Comparison of ENCODE assay signal across 18 cellular contexts in genomic region chr5:124909734-124910133, GRCh38.
DNase-seq lines count a peak whose midpoint lies in the region; ATAC-seq and TF ChIP-seq lines count a peak whose summit lies in the region.
"Had no signal": no experiment of that assay in that cellular context is flagged by ENCODE, and none has a peak within 500 bp of the region (broad histone marks: within the 10 kb centered on the region; RNA-seq: fewer than 3 reads in every experiment).

No MANE protein-coding gene starts in this region.

- 98% methylated on average over 5 of the region's 5 CpGs for WGBS in mammary epithelial cell (ENCODE audit: low coverage, missing lambda C conversion rate)
- WGBS in mesendoderm (ENCODE audit: extremely low coverage, insufficient coverage, low lambda C conversion rate) = no CpG with 5 or more reads among the region's 5 CpGs
- 91 to 96% methylated on average over 4 to 5 of the region's 5 CpGs for WGBS in gastroesophageal sphincter (ENCODE audit: low coverage in 1 of 2), 2 donors
- WGBS in sigmoid colon, 2 donors = 78 to 85% methylated on average over 5 of the region's 5 CpGs

- no peak for TF ChIP-seq POLR2A in gastroesophageal sphincter (IDR thresholded peaks at IDR 0.05)
- no peak for TF ChIP-seq POLR2A in sigmoid colon (IDR thresholded peaks at IDR 0.05)

- DNase-seq in MCF 10A (ENCODE audit: unreplicated experiment) (no peak), mammary epithelial cell (no peak), mesendoderm (no peak), sigmoid colon (no peak), dorsolateral prefrontal cortex (no peak)
- DNase-seq in activated CD4-positive, alpha-beta memory T cell treated with anti-CD3 and anti-CD28 coated beads, Interleukin-2, amount 10 ng/mL, durations not matched to agents 7 days and 5 days = no peak
- DNase-seq: activated CD4-positive, alpha-beta T cell treated with anti-CD3 and anti-CD28 coated beads for 36 hours; activated T-cell treated with anti-CD3 and anti-CD28 coated beads, Interleukin-2, amount 50 U/mL, for 4 hours; C1 segment of cervical spinal cord; effector memory CD8-positive, alpha-beta T cell; IMR-90; left ventricle myocardium superior; NCI-H1092 treated with DMSO at 0.1 percent for 48 hours; SJCRH30 had no signal

- H3K4ac ChIP-seq in mesendoderm (ENCODE audit: low read depth, low read length) = no peak overlapping the region

- no peak for ATAC-seq in gastroesophageal sphincter
- ATAC-seq: effector memory CD8-positive, alpha-beta T cell had no signal

- H3K79me1 ChIP-seq in mesendoderm (ENCODE audit: low read length) = no peaks in the 10 kb centered on the region

- TF ChIP-seq CTCF in MCF 10A (IDR thresholded peaks at IDR 0.05; ENCODE audit: unreplicated experiment) (no peak), mammary epithelial cell (conservative IDR thresholded peaks at IDR 0.05 in 1 of 2, IDR thresholded peaks at IDR 0.05 in 1 of 2; ENCODE audit: extremely low read depth in 1 of 2, insufficient read depth in 1 of 2, low read depth in 1 of 2, low read length in 2 of 2) (no peak), OCI-LY1 (IDR thresholded peaks at IDR 0.05; ENCODE audit: low read length) (no peak), gastroesophageal sphincter (IDR thresholded peaks at IDR 0.05) (no peak), sigmoid colon (IDR thresholded peaks at IDR 0.05) (no peak), dorsolateral prefrontal cortex (IDR thresholded peaks at IDR 0.05 in 54 of 56, conservative IDR thresholded peaks at IDR 0.05 in 2 of 56; ENCODE audit: low read depth in 1 of 56, partially characterized antibody in 56 of 56) (no peak)

- H3F3A ChIP-seq in OCI-LY1 (ENCODE audit: insufficient read depth, low read length) = no peaks in the 10 kb centered on the region

- peak overlapping the region; percentile 26 for H3K56ac ChIP-seq in mesendoderm (ENCODE audit: low read length)

- BruUV-seq in MCF 10A (replicated peaks; lab: Mats Ljungman, UMichigan) = no TSS peak
- BruUV-seq in mammary epithelial cell (replicated peaks; lab: Mats Ljungman, UMichigan) = no TSS peak

- intact Hi-C loops in MCF 10A (cut with micrococcal nuclease) = loop anchor here (5.0 to 10.0 kb wide), 3 partner anchors 162 to 1235 kb away; partner anchors contain the start of gene ZNF608
- intact Hi-C loops in mammary epithelial cell (cut with micrococcal nuclease) = loop anchor here (5.0 kb wide), 1 partner anchor 503 kb away; no protein-coding TSS in a partner anchor
- intact Hi-C loops in sigmoid colon (cut with DNase I) = loop anchor here (5.0 to 10.0 kb wide), 3 partner anchors 162 to 575 kb away; partner anchors contain the start of gene ZNF608
- intact Hi-C loops in dorsolateral prefrontal cortex (cut with DNase I) = loop anchor here (5.0 to 10.0 kb wide), 3 partner anchors 73 to 162 kb away; partner anchors contain the start of gene ZNF608 (in 1 of the 2)

- H2AFZ ChIP-seq in mammary epithelial cell (ENCODE audit: low read depth, low read length) (no peak overlapping the region), OCI-LY1 (ENCODE audit: low read length) (no peak overlapping the region)

- no peak overlapping the region for H2BK15ac ChIP-seq in mesendoderm (replicated peaks; ENCODE audit: low read depth)

- POLR2A ChIA-PET in MCF 10A (lab: Yijun Ruan, JAX) = interaction anchor here (1.3 to 1.8 kb wide), 3 partner anchors 16 to 117 kb away, joined by 5 to 6 read pairs (median 5); no protein-coding TSS in a partner anchor
- POLR2A ChIA-PET in activated CD4-positive, alpha-beta memory T cell treated with anti-CD3 and anti-CD28 coated beads, Interleukin-2, amount 10 ng/mL, durations not matched to agents 7 days and 5 days (lab: Charles Lee) = no interaction called here

- no peak overlapping the region for H3K23ac ChIP-seq in mesendoderm (ENCODE audit: low read length)

- no peak overlapping the region for H2BK5ac ChIP-seq in mesendoderm (ENCODE audit: low read length)

- H3K27ac ChIP-seq in mammary epithelial cell (ENCODE audit: insufficient read depth, low read depth, low read length) (no peak overlapping the region), OCI-LY1 (ENCODE audit: low read depth, low read length, poor library complexity, severe bottlenecking) (peak overlapping the region; percentile 85), mesendoderm (ENCODE audit: low read depth, low read length) (no peak overlapping the region), gastroesophageal sphincter (no peak overlapping the region), sigmoid colon (no peak overlapping the region), dorsolateral prefrontal cortex (peak overlapping the region in 21 of 59 donors; percentile 1 to 98 (median 92))
- H3K27ac ChIP-seq: esophagus muscularis mucosa, SJCRH30 had no signal

- no peak overlapping the region for H4K5ac ChIP-seq in mesendoderm (ENCODE audit: low read length)

- peak overlapping the region; percentile 75 for H3K18ac ChIP-seq in mesendoderm (ENCODE audit: low read length)

- no peaks in the 10 kb centered on the region for H3K27me3 Mint-ChIP-seq in MCF 10A (ENCODE audit: insufficient read depth, unreplicated experiment)
- no peaks in the 10 kb centered on the region for H3K27me3 Mint-ChIP-seq in activated CD4-positive, alpha-beta memory T cell treated with anti-CD3 and anti-CD28 coated beads, Interleukin-2, amount 10 ng/mL, durations not matched to agents 7 days and 5 days
- H3K27me3 Mint-ChIP-seq: activated CD4-positive, alpha-beta T cell treated with anti-CD3 and anti-CD28 coated beads for 36 hours; effector memory CD8-positive, alpha-beta T cell had no signal

- peak overlapping the region; percentile 68 for H2BK120ac ChIP-seq in mesendoderm (ENCODE audit: low read depth, low read length)

- no peaks in the 10 kb centered on the region for H3K9me2 ChIP-seq in OCI-LY1 (ENCODE audit: low read depth, low read length)

- H3K36me3 ChIP-seq in mammary epithelial cell (ENCODE audit: insufficient read depth, low read length) = no peaks in the 10 kb centered on the region
- H3K36me3 ChIP-seq in OCI-LY1 (ENCODE audit: insufficient read depth, low read length) = no peaks in the 10 kb centered on the region
- H3K36me3 ChIP-seq in mesendoderm (ENCODE audit: control insufficient read depth, insufficient read depth, low read length) = no peaks in the 10 kb centered on the region
- H3K36me3 ChIP-seq in gastroesophageal sphincter = no peaks in the 10 kb centered on the region
- H3K36me3 ChIP-seq in sigmoid colon = no peaks in the 10 kb centered on the region
- H3K36me3 ChIP-seq: esophagus muscularis mucosa, SJCRH30, tibial nerve had no signal

- H3K27me3 ChIP-seq in mammary epithelial cell (ENCODE audit: insufficient read depth, low read length) = no peaks in the 10 kb centered on the region
- H3K27me3 ChIP-seq in OCI-LY1 (ENCODE audit: insufficient read depth, low read length) = no peaks in the 10 kb centered on the region
- no peaks in the 10 kb centered on the region for H3K27me3 ChIP-seq in mesendoderm (ENCODE audit: insufficient read depth, low read length, poor library complexity)
- no peaks in the 10 kb centered on the region for H3K27me3 ChIP-seq in gastroesophageal sphincter
- H3K27me3 ChIP-seq in sigmoid colon = no peaks in the 10 kb centered on the region
- no peaks in the 10 kb centered on the region for H3K27me3 ChIP-seq in dorsolateral prefrontal cortex
- H3K27me3 ChIP-seq: esophagus muscularis mucosa, SJCRH30, tibial nerve had no signal

- peaks cover 35% of the 10 kb centered on the region for H3K4me1 Mint-ChIP-seq in MCF 10A (ENCODE audit: insufficient read depth, unreplicated experiment)
- no peaks in the 10 kb centered on the region for H3K4me1 Mint-ChIP-seq in activated CD4-positive, alpha-beta memory T cell treated with anti-CD3 and anti-CD28 coated beads, Interleukin-2, amount 10 ng/mL, durations not matched to agents 7 days and 5 days
- H3K4me1 Mint-ChIP-seq: activated CD4-positive, alpha-beta T cell treated with anti-CD3 and anti-CD28 coated beads for 36 hours had no signal

- CTCF ChIA-PET in MCF 10A (lab: Yijun Ruan, JAX) = interaction anchor here (0.6 kb wide), 1 partner anchor 1557 kb away, joined by 3 read pairs; no protein-coding TSS in a partner anchor
- CTCF ChIA-PET in mammary epithelial cell (lab: Charles Lee; ENCODE audit: low non-redundant PET) = no interaction called here
- CTCF ChIA-PET in activated CD4-positive, alpha-beta memory T cell treated with anti-CD3 and anti-CD28 coated beads, Interleukin-2, amount 10 ng/mL, durations not matched to agents 7 days and 5 days (lab: Charles Lee) = no interaction called here

- no peaks in the 10 kb centered on the region for H3K79me2 ChIP-seq in mammary epithelial cell (ENCODE audit: insufficient read depth, low read length)
- H3K79me2 ChIP-seq in OCI-LY1 (ENCODE audit: insufficient read depth, low read length) = no peaks in the 10 kb centered on the region
- H3K79me2 ChIP-seq in mesendoderm (ENCODE audit: control insufficient read depth, insufficient read depth, low read length) = no peaks in the 10 kb centered on the region

- H3K4me3 ChIP-seq in mammary epithelial cell (replicated peaks in 1 of 3; ENCODE audit: insufficient read depth in 1 of 3, low read depth in 2 of 3, low read length in 3 of 3) (no peak overlapping the region), OCI-LY1 (ENCODE audit: low read depth, low read length, poor library complexity, severe bottlenecking) (no peak overlapping the region), mesendoderm (ENCODE audit: low read length) (no peak overlapping the region), gastroesophageal sphincter (no peak overlapping the region), sigmoid colon (no peak overlapping the region), dorsolateral prefrontal cortex (no peak overlapping the region)
- H3K4me3 ChIP-seq: esophagus muscularis mucosa, SJCRH30, tibial nerve had no signal

- peak overlapping the region; percentile 2 for H3K27ac Mint-ChIP-seq in MCF 10A (ENCODE audit: low read depth, unreplicated experiment)
- H3K27ac Mint-ChIP-seq in activated CD4-positive, alpha-beta memory T cell treated with anti-CD3 and anti-CD28 coated beads, Interleukin-2, amount 10 ng/mL, durations not matched to agents 7 days and 5 days = no peak overlapping the region
- H3K27ac Mint-ChIP-seq: activated CD4-positive, alpha-beta T cell treated with anti-CD3 and anti-CD28 coated beads for 36 hours; effector memory CD8-positive, alpha-beta T cell had no signal

- H3K9ac ChIP-seq in mammary epithelial cell (ENCODE audit: insufficient read depth, low read length) (no peak overlapping the region), OCI-LY1 (ENCODE audit: low read length) (no peak overlapping the region), mesendoderm (ENCODE audit: low read length) (no peak overlapping the region)

- H2AK5ac ChIP-seq in mesendoderm (ENCODE audit: low read length) = no peak overlapping the region

- H4K8ac ChIP-seq in mesendoderm (ENCODE audit: low read depth, low read length) = no peak overlapping the region

- dilution Hi-C loops in mammary epithelial cell (cut with HindIII; ENCODE audit: low sequenced_read_pairs) = no loop called here

- H3K9me3 Mint-ChIP-seq in MCF 10A (ENCODE audit: unreplicated experiment) = no peaks in the 10 kb centered on the region
- H3K9me3 Mint-ChIP-seq in activated CD4-positive, alpha-beta memory T cell treated with anti-CD3 and anti-CD28 coated beads, Interleukin-2, amount 10 ng/mL, durations not matched to agents 7 days and 5 days = peaks cover 3% of the 10 kb centered on the region
- H3K9me3 Mint-ChIP-seq: activated T-cell treated with anti-CD3 and anti-CD28 coated beads, Interleukin-2, amount 50 U/mL, for 4 hours had no signal

- no peaks in the 10 kb centered on the region for H3K9me3 ChIP-seq in mammary epithelial cell (replicated peaks; ENCODE audit: insufficient read depth, low read length)
- no peaks in the 10 kb centered on the region for H3K9me3 ChIP-seq in OCI-LY1 (ENCODE audit: low read length)
- H3K9me3 ChIP-seq in gastroesophageal sphincter = no peaks in the 10 kb centered on the region
- H3K9me3 ChIP-seq in sigmoid colon = no peaks in the 10 kb centered on the region
- H3K9me3 ChIP-seq: esophagus muscularis mucosa, SJCRH30, tibial nerve had no signal

- no peak overlapping the region for H3K4me2 ChIP-seq in mammary epithelial cell (ENCODE audit: insufficient read depth, low read depth, low read length)
- no peak overlapping the region for H3K4me2 ChIP-seq in OCI-LY1 (ENCODE audit: low read length)
- no peak overlapping the region for H3K4me2 ChIP-seq in mesendoderm (ENCODE audit: low read length)

- no peak overlapping the region for H3K4me3 Mint-ChIP-seq in MCF 10A (ENCODE audit: unreplicated experiment)
- H3K4me3 Mint-ChIP-seq in activated CD4-positive, alpha-beta memory T cell treated with anti-CD3 and anti-CD28 coated beads, Interleukin-2, amount 10 ng/mL, durations not matched to agents 7 days and 5 days = no peak overlapping the region
- H3K4me3 Mint-ChIP-seq: activated CD4-positive, alpha-beta T cell treated with anti-CD3 and anti-CD28 coated beads for 36 hours; activated T-cell treated with anti-CD3 and anti-CD28 coated beads, Interleukin-2, amount 50 U/mL, for 4 hours; effector memory CD8-positive, alpha-beta T cell had no signal

- H4K20me1 ChIP-seq in mammary epithelial cell (ENCODE audit: insufficient read depth, low read length) (no peaks in the 10 kb centered on the region), OCI-LY1 (ENCODE audit: insufficient read depth, low read length) (no peaks in the 10 kb centered on the region)

- H3K4me1 ChIP-seq in mammary epithelial cell (ENCODE audit: insufficient read depth, low read length) (peaks cover 22% of the 10 kb centered on the region), OCI-LY1 (ENCODE audit: insufficient read depth, low read length, severe bottlenecking) (peaks cover 86% of the 10 kb centered on the region), mesendoderm (ENCODE audit: control insufficient read depth, low read depth, low read length) (peaks cover 15% of the 10 kb centered on the region), gastroesophageal sphincter (peaks cover 7 to 60% (median 20%) of the 10 kb centered on the region in 3 donors), sigmoid colon (peaks cover 0 to 35% (median 31%) of the 10 kb centered on the region in 4 donors)

- in situ Hi-C loops in mammary epithelial cell (cut with MboI; ENCODE audit: low sequenced_read_pairs in 2 of 2) = no loop called here

- no peaks in the 10 kb centered on the region for H3K36me3 Mint-ChIP-seq in MCF 10A (ENCODE audit: insufficient read depth, unreplicated experiment)
- H3K36me3 Mint-ChIP-seq in activated CD4-positive, alpha-beta memory T cell treated with anti-CD3 and anti-CD28 coated beads, Interleukin-2, amount 10 ng/mL, durations not matched to agents 7 days and 5 days (ENCODE audit: low read depth) = no peaks in the 10 kb centered on the region

- TF ChIP-seq EP300 in gastroesophageal sphincter (IDR thresholded peaks at IDR 0.05) (no peak), sigmoid colon (IDR thresholded peaks at IDR 0.05) (no peak)
